Comparison of ENCODE assay signal across 23 cellular contexts in genomic region chr3:55203486-55204010, GRCh38.
A peak's percentile ranks its signal among the peaks of the same experiment; 100 is the strongest.
DNase-seq lines count a peak whose midpoint lies in the region; TF ChIP-seq lines count a peak whose summit lies in the region.
"Had no signal": no experiment of that assay in that cellular context is flagged by ENCODE, and none has a peak within 500 bp of the region (broad histone marks: within the 10 kb centered on the region; RNA-seq: fewer than 3 reads in every experiment).

No MANE protein-coding gene starts in this region.

- no peak overlapping the region for H3K4me2 ChIP-seq in osteoblast (ENCODE audit: insufficient read depth, low read length)
- H3K4me2 ChIP-seq: BLaER1 treated with 17β-estradiol and CSF1 and Interleukin-3, amounts not matched to agents 10 nM and 100 nM; GM23338 had no signal

- H3K36me3 ChIP-seq in ACC112 (ENCODE audit: insufficient read depth, low read length) (no peaks in the 10 kb centered on the region), osteoblast (ENCODE audit: insufficient read depth, low read length) (no peaks in the 10 kb centered on the region), Peyer's patch (no peaks in the 10 kb centered on the region)
- H3K36me3 ChIP-seq: BLaER1 treated with 17β-estradiol and CSF1 and Interleukin-3, amounts not matched to agents 10 nM and 100 nM; HAP-1; SJCRH30 had no signal

- no peaks in the 10 kb centered on the region for H3K27me3 Mint-ChIP-seq in activated naive CD8-positive, alpha-beta T cell treated with anti-CD3 and anti-CD28 coated beads for 36 hours
- H3K27me3 Mint-ChIP-seq: CD4-positive, alpha-beta memory T cell; IgD-negative memory B cell had no signal

- H3K4me3 ChIP-seq in ACC112 (ENCODE audit: low read depth, low read length) (no peak overlapping the region), fibroblast of mammary gland (ENCODE audit: control insufficient read depth, low read depth, low read length) (no peak overlapping the region), osteoblast (ENCODE audit: insufficient read depth, low read length) (no peak overlapping the region), Peyer's patch (no peak overlapping the region)
- H3K4me3 ChIP-seq: BLaER1 treated with 17β-estradiol and CSF1 and Interleukin-3, amounts not matched to agents 10 nM and 100 nM; GM12878; GM23338; HAP-1; SJCRH30 had no signal

- no peak for TF ChIP-seq POLR2A in Peyer's patch (IDR thresholded peaks at IDR 0.05)

- no peak overlapping the region for H2AFZ ChIP-seq in ACC112 (ENCODE audit: low read length, unreplicated experiment)
- H2AFZ ChIP-seq in osteoblast (ENCODE audit: low read length) = peak overlapping the region; percentile 1
- H2AFZ ChIP-seq: GM23338 had no signal

- H3K27ac ChIP-seq in ACC112 (ENCODE audit: low read depth, low read length) (peak overlapping the region; percentile 47), osteoblast (ENCODE audit: low read depth, low read length) (peak overlapping the region; percentile 98), Peyer's patch (no peak overlapping the region)
- H3K27ac ChIP-seq: 22Rv1; BLaER1 treated with 17β-estradiol and CSF1 and Interleukin-3, amounts not matched to agents 10 nM and 100 nM; SJCRH30 had no signal

- H4K20me1 ChIP-seq in osteoblast (ENCODE audit: insufficient read depth, low read length) = no peaks in the 10 kb centered on the region
- H4K20me1 ChIP-seq: BLaER1 treated with 17β-estradiol and CSF1 and Interleukin-3, amounts not matched to agents 10 nM and 100 nM had no signal

- no peaks in the 10 kb centered on the region for H3K4me1 Mint-ChIP-seq in activated naive CD8-positive, alpha-beta T cell treated with anti-CD3 and anti-CD28 coated beads for 36 hours
- H3K4me1 Mint-ChIP-seq: CD4-positive, alpha-beta memory T cell; IgD-negative memory B cell had no signal

- H3K79me2 ChIP-seq in ACC112 (ENCODE audit: control insufficient read depth, insufficient read depth, low read length, unreplicated experiment) (no peaks in the 10 kb centered on the region), osteoblast (ENCODE audit: insufficient read depth, low read length) (no peaks in the 10 kb centered on the region)

- no peaks in the 10 kb centered on the region for H3K9me3 Mint-ChIP-seq in activated naive CD8-positive, alpha-beta T cell treated with anti-CD3 and anti-CD28 coated beads for 36 hours
- H3K9me3 Mint-ChIP-seq: GM23338 had no signal

- H3K27ac Mint-ChIP-seq in activated naive CD8-positive, alpha-beta T cell treated with anti-CD3 and anti-CD28 coated beads for 36 hours = no peak overlapping the region
- H3K27ac Mint-ChIP-seq: CD4-positive, alpha-beta memory T cell; GM23338; IgD-negative memory B cell had no signal

- H3K27me3 ChIP-seq in ACC112 (ENCODE audit: insufficient read depth, low read length) = no peaks in the 10 kb centered on the region
- H3K27me3 ChIP-seq in osteoblast (ENCODE audit: insufficient read depth, low read length) = no peaks in the 10 kb centered on the region
- H3K27me3 ChIP-seq in Peyer's patch = no peaks in the 10 kb centered on the region
- H3K27me3 ChIP-seq: BLaER1 treated with 17β-estradiol and CSF1 and Interleukin-3, amounts not matched to agents 10 nM and 100 nM; SJCRH30 had no signal

- no peaks in the 10 kb centered on the region for H3K36me3 Mint-ChIP-seq in activated naive CD8-positive, alpha-beta T cell treated with anti-CD3 and anti-CD28 coated beads for 36 hours
- H3K36me3 Mint-ChIP-seq: CD4-positive, alpha-beta memory T cell had no signal

- H3K4me1 ChIP-seq in ACC112 (ENCODE audit: control insufficient read depth, insufficient read depth, low read length, unreplicated experiment) = peaks cover 27% of the 10 kb centered on the region
- H3K4me1 ChIP-seq in osteoblast (ENCODE audit: insufficient read depth, low read length) = peaks cover 46% of the 10 kb centered on the region
- H3K4me1 ChIP-seq in Peyer's patch = no peaks in the 10 kb centered on the region
- H3K4me1 ChIP-seq: Caco-2, HAP-1 had no signal

- no peak overlapping the region for H3K4me3 Mint-ChIP-seq in activated naive CD8-positive, alpha-beta T cell treated with anti-CD3 and anti-CD28 coated beads for 36 hours
- H3K4me3 Mint-ChIP-seq: CD4-positive, alpha-beta memory T cell; GM23338; IgD-negative memory B cell had no signal

- no peak for TF ChIP-seq CTCF in fibroblast of mammary gland (conservative IDR thresholded peaks at IDR 0.05; ENCODE audit: control insufficient read depth, insufficient read depth, low read depth, low read length)
- TF ChIP-seq CTCF in osteoblast (IDR thresholded peaks at IDR 0.05; ENCODE audit: extremely low read depth, low read depth, low read length) = no peak
- TF ChIP-seq CTCF in Peyer's patch (IDR thresholded peaks at IDR 0.05) = no peak

- H3K9me3 ChIP-seq in osteoblast (ENCODE audit: low read depth, low read length) (no peaks in the 10 kb centered on the region), Peyer's patch (no peaks in the 10 kb centered on the region)
- H3K9me3 ChIP-seq: BLaER1 treated with 17β-estradiol and CSF1 and Interleukin-3, amounts not matched to agents 10 nM and 100 nM; Caco-2; HAP-1; SJCRH30 had no signal

- DNase-seq in RPMI7951 (ENCODE audit: low read depth) (peak; percentile 54), fibroblast of mammary gland (ENCODE audit: low read depth) (peak; percentile 81), osteoblast (ENCODE audit: insufficient read length, low spot score, missing footprints) (no peak), NCI-H510A (lab: John Stamatoyannopoulos, UW) (no peak), Peyer's patch (no peak), NCI-H187 treated with DMSO at 0.1 percent for 48 hours (lab: John Stamatoyannopoulos, UW) (no peak)
- no peak for DNase-seq in activated naive CD8-positive, alpha-beta T cell treated with anti-CD3 and anti-CD28 coated beads for 36 hours
- DNase-seq: Caco-2; CD4-positive, alpha-beta memory T cell; DMS 273 treated with DMSO at 0.1 percent for 48 hours; DMS79 treated with DMSO at 0.1 percent for 48 hours; NCI-H1417; NCI-H1694 treated with DMSO at 0.1 percent for 48 hours; NCI-H748 treated with DMSO at 0.1 percent for 48 hours; NK-92 treated with Interleukin-12 subunit alpha and Interleukin-12 subunit beta, amount 100 ng/mL, for 24 hours; SJCRH30 had no signal

Comparison
In these comparisons a context has a peak if more than half of its experiments do, and no peak if none do; other contexts are left out.
1. H3K27ac ChIP-seq: peak in ACC112 (single experiment) and osteoblast (single experiment); none in Peyer's patch (0 of 4).
2. DNase-seq: peak in RPMI7951 (single experiment) and fibroblast of mammary gland (single experiment); none in osteoblast (single experiment), NCI-H510A (single experiment), Peyer's patch (0 of 3), activated naive CD8-positive, alpha-beta T cell treated with anti-CD3 and anti-CD28 coated beads for 36 hours (single experiment) and NCI-H187 treated with DMSO at 0.1 percent for 48 hours (single experiment).